Comparison of ENCODE assay signal across 8 cellular contexts in genomic region chr18:24015897-24016631, GRCh38. TPM values are rescaled to one million over a fixed set of nuclear protein-coding genes. Genes with fewer than 3 reads are reported as not detected.
DNase-seq lines count a peak whose midpoint lies in the region; ATAC-seq and TF ChIP-seq lines count a peak whose summit lies in the region.

No MANE protein-coding gene starts in this region.

- no peak for DNase-seq in Calu3
- DNase-seq in NAMALWA (ENCODE audit: low spot score), result peak; percentile 39
- no peak for DNase-seq in endodermal cell
- DNase-seq in osteocyte (ENCODE audit: extremely low spot score, unreplicated experiment), result no peak
- DNase-seq in mucosa of descending colon, result no peak
- no peak for DNase-seq in nucleus accumbens (lab: John Stamatoyannopoulos, UW)

- H3K36me3 Mint-ChIP-seq in Calu3 (ENCODE audit: insufficient read depth, unreplicated experiment) (peaks cover 26% of the 10 kb centered on the region), endodermal cell (ENCODE audit: low read depth) (no peaks in the 10 kb centered on the region), osteocyte (ENCODE audit: unreplicated experiment) (no peaks in the 10 kb centered on the region)

- H3K27ac Mint-ChIP-seq in Calu3 (ENCODE audit: unreplicated experiment) (peak overlapping the region; percentile 84), endodermal cell (peak overlapping the region; percentile 73), osteocyte (ENCODE audit: unreplicated experiment) (peak overlapping the region; percentile 80)

- peak overlapping the region; percentile 83 for H3K4me3 ChIP-seq in endodermal cell (ENCODE audit: low read length)
- no peak overlapping the region for H3K4me3 ChIP-seq in mucosa of descending colon

- CTCF ChIA-PET in Calu3 (lab: Charles Lee), result interaction anchor here (0.9 to 2.2 kb wide), 3 partner anchors 18 to 97 kb away, joined by 3 to 8 read pairs (median 5); no protein-coding TSS in a partner anchor

- intact Hi-C loops in Calu3 (cut with micrococcal nuclease; ENCODE audit: unreplicated experiment) (loop anchor here (2.0 to 5.0 kb wide), 2 partner anchors 51 to 101 kb away; no protein-coding TSS in a partner anchor), mucosa of descending colon (cut with DNase I, micrococcal nuclease) (no loop called here)

- no peaks in the 10 kb centered on the region for H3K9me3 Mint-ChIP-seq in Calu3 (ENCODE audit: low read depth, unreplicated experiment)
- no peaks in the 10 kb centered on the region for H3K9me3 Mint-ChIP-seq in endodermal cell
- no peaks in the 10 kb centered on the region for H3K9me3 Mint-ChIP-seq in osteocyte (ENCODE audit: unreplicated experiment)

- no peak overlapping the region for H3K9ac ChIP-seq in endodermal cell (ENCODE audit: extremely low read depth, low read length, poor library complexity, severe bottlenecking)

- BruUV-seq in Calu3 (replicated peaks; lab: Mats Ljungman, UMichigan), result TSS peak; percentile 53

- no peak overlapping the region for H3K27ac ChIP-seq in endodermal cell (ENCODE audit: low read depth, low read length)

- ATAC-seq in mucosa of descending colon (no peak), HG03378 (IDR thresholded peaks at IDR 0.05; ENCODE audit: unreplicated experiment) (no peak), HG03139 (IDR thresholded peaks at IDR 0.05; ENCODE audit: unreplicated experiment) (no peak)

- H3K9me3 ChIP-seq in endodermal cell (ENCODE audit: control insufficient read depth, low read length), result no peaks in the 10 kb centered on the region
- no peaks in the 10 kb centered on the region for H3K9me3 ChIP-seq in mucosa of descending colon

- TF ChIP-seq CTCF in Calu3 (IDR thresholded peaks at IDR 0.05; ENCODE audit: unreplicated experiment) (no peak), endodermal cell (conservative IDR thresholded peaks at IDR 0.05) (no peak), osteocyte (IDR thresholded peaks at IDR 0.05) (no peak), mucosa of descending colon (IDR thresholded peaks at IDR 0.05) (no peak)

- H3K4me3 Mint-ChIP-seq in Calu3 (ENCODE audit: low read depth, unreplicated experiment), result peak overlapping the region; percentile 89
- H3K4me3 Mint-ChIP-seq in endodermal cell, result peak overlapping the region; percentile 80
- H3K4me3 Mint-ChIP-seq in osteocyte (ENCODE audit: unreplicated experiment), result peak overlapping the region; percentile 81

- H3K27me3 ChIP-seq in endodermal cell (ENCODE audit: control insufficient read depth, insufficient read depth, low read length, poor library complexity, severe bottlenecking), result peaks cover 52% of the 10 kb centered on the region

- peaks cover 5% of the 10 kb centered on the region for H3K4me1 ChIP-seq in endodermal cell (ENCODE audit: control insufficient read depth, insufficient read depth, low read length)
- no peaks in the 10 kb centered on the region for H3K4me1 ChIP-seq in mucosa of descending colon (ENCODE audit: low read depth)

- 51% methylated on average over 9 to 12 of the region's 12 CpGs for WGBS in endodermal cell (ENCODE audit: insufficient coverage in 1 of 2, insufficient read length in 1 of 2), 2 experiments

- H3K27me3 Mint-ChIP-seq in Calu3 (ENCODE audit: unreplicated experiment), result peaks cover 8% of the 10 kb centered on the region
- H3K27me3 Mint-ChIP-seq in endodermal cell (ENCODE audit: insufficient read depth), result peaks cover 36% of the 10 kb centered on the region
- peaks cover 14% of the 10 kb centered on the region for H3K27me3 Mint-ChIP-seq in osteocyte (ENCODE audit: unreplicated experiment)

- H3K4me1 Mint-ChIP-seq in Calu3 (ENCODE audit: low read depth, unreplicated experiment) (peaks cover 24% of the 10 kb centered on the region), endodermal cell (peaks cover 25% of the 10 kb centered on the region), osteocyte (ENCODE audit: unreplicated experiment) (peaks cover 16% of the 10 kb centered on the region)

- H3K36me3 ChIP-seq in endodermal cell (ENCODE audit: control insufficient read depth, insufficient read depth, low read length) (no peaks in the 10 kb centered on the region), mucosa of descending colon (ENCODE audit: low read depth) (no peaks in the 10 kb centered on the region)

RNA-seq across cellular contexts. Expression of gene TTC39C, which starts 1.5 kb away (rescaled TPM):
- total RNA-seq in Calu3 (2022) (21.7 and 26.8 TPM in 2 replicates), endodermal cell (10 to 100 TPM; 14.0 to 19.7 TPM), osteocyte (10.9 and 11.2 TPM in 2 replicates), mucosa of descending colon (10 to 100 TPM in 2 of 3 donors, 1 to 10 TPM in 1; 8.1 to 14.6 (median 13.2) TPM)
- 15.0 TPM for polyA plus RNA-seq in endodermal cell (2013, experiment 1 of 2)
- polyA plus RNA-seq in endodermal cell (2013, experiment 2 of 2), result 11.7 TPM
